8 cellular contexts compared by ENCODE assay signal in the genomic region with DNA sequence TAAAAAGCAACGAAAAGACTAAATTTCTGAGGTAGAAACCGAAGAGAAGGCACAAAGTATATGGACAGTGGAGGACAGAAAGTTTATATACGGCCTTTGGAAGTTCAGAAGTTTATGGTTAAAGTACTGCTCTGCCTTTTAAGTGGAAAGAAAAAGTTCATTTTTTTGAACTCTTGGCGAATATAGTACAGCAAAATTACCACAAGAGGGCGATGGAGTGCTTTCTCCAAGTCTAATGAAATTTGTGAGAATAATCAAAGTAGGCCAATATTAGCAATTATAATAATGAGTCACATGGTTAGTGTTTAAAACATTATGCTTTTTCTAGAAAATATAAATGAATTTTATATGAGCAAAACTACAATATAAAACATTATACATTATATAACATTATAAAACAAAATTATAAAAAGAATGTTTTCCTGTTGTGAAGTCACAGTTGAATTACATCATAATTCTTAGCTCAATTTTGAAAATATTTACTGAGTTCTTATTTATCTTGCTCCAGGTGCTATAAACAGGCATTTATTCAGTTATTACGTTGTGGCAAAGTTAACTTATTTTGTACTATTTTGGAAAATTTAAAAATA.
DNase-seq lines count a peak whose midpoint lies in the region; ATAC-seq and TF ChIP-seq lines count a peak whose summit lies in the region.

No MANE protein-coding gene starts in this region.

- CTCF ChIA-PET in activated CD8-positive, alpha-beta T cell treated with anti-CD3 and anti-CD28 coated beads for 36 hours (lab: Charles Lee) = interaction anchor here (0.6 to 2.4 kb wide), 13 partner anchors 9 to 527 kb away, joined by 3 to 13 read pairs (median 4); no protein-coding TSS in a partner anchor

- no peak overlapping the region for H3K27ac Mint-ChIP-seq in activated CD8-positive, alpha-beta T cell treated with anti-CD3 and anti-CD28 coated beads for 36 hours
- peak overlapping the region in 1 of 6 donors; percentile 3 for H3K27ac Mint-ChIP-seq in immature natural killer cell

- ATAC-seq in GM19452 (IDR thresholded peaks at IDR 0.05; ENCODE audit: unreplicated experiment) (peak; percentile 58), upper lobe of left lung (ENCODE audit: low FRiP score in 2 of 2) (peak in 1 of 2 donors; percentile 60)
- ATAC-seq in activated CD8-positive, alpha-beta T cell treated with anti-CD3 and anti-CD28 coated beads for 36 hours = no peak

- peaks cover 4% of the 10 kb centered on the region for H3K36me3 Mint-ChIP-seq in activated CD8-positive, alpha-beta T cell treated with anti-CD3 and anti-CD28 coated beads for 36 hours (ENCODE audit: low read depth)
- peaks cover 5 to 25% (median 19%) of the 10 kb centered on the region in 3 donors for H3K36me3 Mint-ChIP-seq in immature natural killer cell

- DNase-seq in SIG-M5 treated with dmso at 0.1 percent for 504 hours (lab: John Stamatoyannopoulos, UW; ENCODE audit: unreplicated experiment) = peak; percentile 24
- DNase-seq in SIG-M5 (lab: John Stamatoyannopoulos, UW) = no peak
- DNase-seq in Karpas-422 = peak; percentile 83
- peak; percentile 5 for DNase-seq in activated CD8-positive, alpha-beta T cell treated with anti-CD3 and anti-CD28 coated beads for 36 hours
- peak; percentile 9 to 18 (median 10) for DNase-seq in immature natural killer cell
- DNase-seq in upper lobe of left lung = no peak
- DNase-seq in activated CD4-positive, alpha-beta T cell treated with anti-CD3 and anti-CD28 coated beads for 48 hours = no peak

- peaks cover 4% of the 10 kb centered on the region; the same call in 1 of the 2 replicates for H3K79me2 ChIP-seq in Karpas-422 (ENCODE audit: low read length)

- intact Hi-C loops in activated CD8-positive, alpha-beta T cell treated with anti-CD3 and anti-CD28 coated beads for 36 hours (cut with micrococcal nuclease) = loop anchor here (10.0 kb wide), 2 partner anchors 473 to 503 kb away; no protein-coding TSS in a partner anchor

- no peaks in the 10 kb centered on the region for H3K9me3 Mint-ChIP-seq in activated CD8-positive, alpha-beta T cell treated with anti-CD3 and anti-CD28 coated beads for 36 hours
- no peaks in the 10 kb centered on the region for H3K9me3 Mint-ChIP-seq in immature natural killer cell

- H3K27me3 Mint-ChIP-seq in activated CD8-positive, alpha-beta T cell treated with anti-CD3 and anti-CD28 coated beads for 36 hours = no peaks in the 10 kb centered on the region
- no peaks in the 10 kb centered on the region for H3K27me3 Mint-ChIP-seq in immature natural killer cell (ENCODE audit: low read depth in 3 of 3)

- no peak overlapping the region for H3K4me2 ChIP-seq in Karpas-422 (ENCODE audit: low read depth, low read length, poor library complexity, severe bottlenecking)

- WGBS in upper lobe of left lung, 2 donors = 34% methylated on average over 6 of the region's 6 CpGs

- H3K9me3 ChIP-seq in Karpas-422 (ENCODE audit: low read length) (no peaks in the 10 kb centered on the region), upper lobe of left lung (no peaks in the 10 kb centered on the region)

- H3K36me3 ChIP-seq in Karpas-422 (ENCODE audit: insufficient read depth, low read length) = no peaks in the 10 kb centered on the region
- H3K36me3 ChIP-seq in upper lobe of left lung = peaks cover 0 to 27% (median 8%) of the 10 kb centered on the region in 4 donors

- H3K9ac ChIP-seq in Karpas-422 (ENCODE audit: low read length) = no peak overlapping the region

- no peak for TF ChIP-seq EP300 in upper lobe of left lung (IDR thresholded peaks at IDR 0.05)

- H3K4me3 Mint-ChIP-seq in activated CD8-positive, alpha-beta T cell treated with anti-CD3 and anti-CD28 coated beads for 36 hours = no peak overlapping the region
- H3K4me3 Mint-ChIP-seq in immature natural killer cell = no peak overlapping the region

- H2AFZ ChIP-seq in Karpas-422 (ENCODE audit: low read length) = no peak overlapping the region

- no peaks in the 10 kb centered on the region for H4K20me1 ChIP-seq in Karpas-422 (ENCODE audit: insufficient read depth, low read depth, low read length)

- TF ChIP-seq POLR2A in upper lobe of left lung (IDR thresholded peaks at IDR 0.05) = no peak

- H3K9me2 ChIP-seq in Karpas-422 (replicated peaks; ENCODE audit: insufficient read depth, low read length) = no peaks in the 10 kb centered on the region

- TF ChIP-seq CTCF in activated CD8-positive, alpha-beta T cell treated with anti-CD3 and anti-CD28 coated beads for 36 hours (IDR thresholded peaks at IDR 0.05) = peak; percentile 83
- TF ChIP-seq CTCF in upper lobe of left lung (IDR thresholded peaks at IDR 0.05) = peak; percentile 21 to 72 (median 57)

- H3K4me1 ChIP-seq in Karpas-422 (ENCODE audit: low read length) (no peaks in the 10 kb centered on the region), upper lobe of left lung (no peaks in the 10 kb centered on the region)

- H3K4me1 Mint-ChIP-seq in activated CD8-positive, alpha-beta T cell treated with anti-CD3 and anti-CD28 coated beads for 36 hours (ENCODE audit: low read depth) = no peaks in the 10 kb centered on the region
- H3K4me1 Mint-ChIP-seq in immature natural killer cell = no peaks in the 10 kb centered on the region

- H3K27me3 ChIP-seq in Karpas-422 (ENCODE audit: low read length) = no peaks in the 10 kb centered on the region
- H3K27me3 ChIP-seq in upper lobe of left lung = no peaks in the 10 kb centered on the region

- H3K27ac ChIP-seq in Karpas-422 (ENCODE audit: low read length) (no peak overlapping the region), upper lobe of left lung (no peak overlapping the region)

- POLR2A ChIA-PET in activated CD8-positive, alpha-beta T cell treated with anti-CD3 and anti-CD28 coated beads for 36 hours (lab: Charles Lee) = no interaction called here

- no peak overlapping the region for H3K4me3 ChIP-seq in Karpas-422 (ENCODE audit: low read length)
- H3K4me3 ChIP-seq in upper lobe of left lung = no peak overlapping the region

Comparison
In these comparisons a context has a peak if more than half of its experiments do, and no peak if none do; other contexts are left out.
1. DNase-seq: peak in SIG-M5 treated with dmso at 0.1 percent for 504 hours (single experiment), Karpas-422 (single experiment), activated CD8-positive, alpha-beta T cell treated with anti-CD3 and anti-CD28 coated beads for 36 hours (single experiment) and immature natural killer cell (3 of 3); none in SIG-M5 (single experiment), upper lobe of left lung (0 of 2) and activated CD4-positive, alpha-beta T cell treated with anti-CD3 and anti-CD28 coated beads for 48 hours (single experiment).